In the genomic region with DNA sequence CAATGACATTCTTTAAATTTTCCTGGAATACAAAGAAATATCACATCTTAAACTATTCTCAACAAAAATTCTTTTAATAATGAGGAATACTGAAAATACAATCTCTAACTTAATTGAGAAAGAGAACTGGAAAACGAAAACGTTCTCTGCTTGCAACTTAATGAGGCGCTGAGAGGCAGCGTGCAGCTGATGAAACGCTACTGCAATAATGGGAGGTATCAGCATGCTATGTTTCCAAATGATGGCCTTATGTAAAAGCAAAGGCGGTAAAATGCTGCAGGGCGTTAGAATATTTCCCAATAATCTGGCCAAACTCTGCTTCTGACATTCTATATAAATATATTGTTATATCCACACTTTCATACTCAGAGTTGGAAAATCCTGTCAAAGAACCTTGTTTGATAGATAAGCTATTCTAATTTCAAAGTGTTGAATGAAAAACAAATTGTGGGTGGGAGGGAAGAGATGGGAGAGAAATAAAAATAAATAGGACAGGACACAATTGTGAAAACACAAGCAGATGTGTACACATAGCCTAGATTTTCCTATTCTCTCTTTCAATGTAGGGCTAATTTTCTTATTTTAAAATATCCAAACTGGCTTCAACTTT, we compare ENCODE assay signal across 13 cellular contexts.
DNase-seq lines count a peak whose midpoint lies in the region; ATAC-seq and TF ChIP-seq lines count a peak whose summit lies in the region.
"Had no signal": no experiment of that assay in that cellular context is flagged by ENCODE, and none has a peak within 500 bp of the region (broad histone marks: within the 10 kb centered on the region; RNA-seq: fewer than 3 reads in every experiment).

No MANE protein-coding gene starts in this region.

- no peaks in the 10 kb centered on the region for H3K4me1 Mint-ChIP-seq in stimulated activated effector memory CD8-positive, alpha-beta T cell treated with anti-CD3 and anti-CD28 coated beads, Interleukin-12 subunit alpha, Interleukin-12 subunit beta, amount 100 ng/mL, for 72 hours
- H3K4me1 Mint-ChIP-seq in activated T-helper 2 cell treated with anti-CD3 and anti-CD28 coated beads, Interferon-gamma antibody, Interleukin-2, Interleukin-4, amounts not matched to agents 10 μg/mL and 5 μg/mL and 100 μg/mL, durations not matched to agents 14 hours and 24 hours and 36 hours (ENCODE audit: low read depth) = no peaks in the 10 kb centered on the region

- H3K9me3 ChIP-seq in BE2C (no peaks in the 10 kb centered on the region), SJSA1 (replicated peaks) (no peaks in the 10 kb centered on the region; the same call in 1 of the 2 replicates)
- H3K9me3 ChIP-seq: adrenal gland had no signal

- DNase-seq in BE2C = peak; percentile 29
- peak; percentile 44 for DNase-seq in NCI-H146 (lab: John Stamatoyannopoulos, UW)
- peak in 1 of 2 experiments; percentile 45 for DNase-seq in SJSA1 (ENCODE audit: low read depth in 1 of 2, low spot score in 2 of 2)
- peak; percentile 85 for DNase-seq in fibroblast of the aortic adventitia (ENCODE audit: low read depth)
- no peak for DNase-seq in stimulated activated effector memory CD8-positive, alpha-beta T cell treated with anti-CD3 and anti-CD28 coated beads, Interleukin-12 subunit alpha, Interleukin-12 subunit beta, amount 100 ng/mL, for 72 hours (ENCODE audit: low spot score in 2 of 2)
- no peak for DNase-seq in activated T-helper 2 cell treated with anti-CD3 and anti-CD28 coated beads, Interferon-gamma antibody, Interleukin-2, Interleukin-4, amounts not matched to agents 10 μg/mL and 5 μg/mL and 100 μg/mL, durations not matched to agents 14 hours and 24 hours and 36 hours (ENCODE audit: low spot score)
- DNase-seq: activated CD4-positive, CD25-positive, alpha-beta regulatory T cell; adrenal gland; CD4-positive, alpha-beta memory T cell; nephron progenitor cell had no signal

- H3K4me3 ChIP-seq in BE2C (ENCODE audit: low read depth, low read length) (peak overlapping the region; percentile 39), SJSA1 (no peak overlapping the region), fibroblast of the aortic adventitia (ENCODE audit: low read depth, low read length) (no peak overlapping the region)
- H3K4me3 ChIP-seq: adrenal gland, hepatocyte had no signal

- H3K27me3 ChIP-seq in BE2C (no peaks in the 10 kb centered on the region), SJSA1 (replicated peaks) (no peaks in the 10 kb centered on the region)
- H3K27me3 ChIP-seq: adrenal gland, hepatocyte had no signal

- H3K27ac Mint-ChIP-seq in stimulated activated effector memory CD8-positive, alpha-beta T cell treated with anti-CD3 and anti-CD28 coated beads, Interleukin-12 subunit alpha, Interleukin-12 subunit beta, amount 100 ng/mL, for 72 hours = no peak overlapping the region
- no peak overlapping the region for H3K27ac Mint-ChIP-seq in activated T-helper 2 cell treated with anti-CD3 and anti-CD28 coated beads, Interferon-gamma antibody, Interleukin-2, Interleukin-4, amounts not matched to agents 10 μg/mL and 5 μg/mL and 100 μg/mL, durations not matched to agents 14 hours and 24 hours and 36 hours
- H3K27ac Mint-ChIP-seq: CD4-positive, alpha-beta memory T cell; nephron progenitor cell had no signal

- H3K4me1 ChIP-seq in BE2C (peaks cover 29% of the 10 kb centered on the region), SJSA1 (replicated peaks) (peaks cover 26% of the 10 kb centered on the region)

- peaks cover 12% of the 10 kb centered on the region for H3K36me3 ChIP-seq in BE2C
- H3K36me3 ChIP-seq in SJSA1 = 0 out of 2 replicates have a peak, but pooled peaks cover 4% of the 10 kb centered on the region
- H3K36me3 ChIP-seq: adrenal gland had no signal

- TF ChIP-seq CTCF in BE2C (IDR thresholded peaks at IDR 0.05; ENCODE audit: low read depth, low read length) = no peak
- TF ChIP-seq CTCF in fibroblast of the aortic adventitia (IDR thresholded peaks at IDR 0.05; ENCODE audit: insufficient read depth, low read length) = no peak

- H3K27me3 Mint-ChIP-seq in activated T-helper 2 cell treated with anti-CD3 and anti-CD28 coated beads, Interferon-gamma antibody, Interleukin-2, Interleukin-4, amounts not matched to agents 10 μg/mL and 5 μg/mL and 100 μg/mL, durations not matched to agents 14 hours and 24 hours and 36 hours (ENCODE audit: low read depth) = no peaks in the 10 kb centered on the region
- H3K27me3 Mint-ChIP-seq: CD4-positive, alpha-beta memory T cell had no signal

- H3K4me3 Mint-ChIP-seq in stimulated activated effector memory CD8-positive, alpha-beta T cell treated with anti-CD3 and anti-CD28 coated beads, Interleukin-12 subunit alpha, Interleukin-12 subunit beta, amount 100 ng/mL, for 72 hours = no peak overlapping the region
- no peak overlapping the region for H3K4me3 Mint-ChIP-seq in activated T-helper 2 cell treated with anti-CD3 and anti-CD28 coated beads, Interferon-gamma antibody, Interleukin-2, Interleukin-4, amounts not matched to agents 10 μg/mL and 5 μg/mL and 100 μg/mL, durations not matched to agents 14 hours and 24 hours and 36 hours (ENCODE audit: low read depth)
- H3K4me3 Mint-ChIP-seq: CD4-positive, alpha-beta memory T cell; nephron progenitor cell had no signal

- intact Hi-C loops in activated T-helper 2 cell treated with anti-CD3 and anti-CD28 coated beads, Interferon-gamma antibody, Interleukin-2, Interleukin-4, amounts not matched to agents 10 μg/mL and 5 μg/mL and 100 μg/mL, durations not matched to agents 14 hours and 24 hours and 36 hours (cut with micrococcal nuclease) = no loop called here

- H3K9me3 Mint-ChIP-seq in stimulated activated effector memory CD8-positive, alpha-beta T cell treated with anti-CD3 and anti-CD28 coated beads, Interleukin-12 subunit alpha, Interleukin-12 subunit beta, amount 100 ng/mL, for 72 hours = no peaks in the 10 kb centered on the region
- no peaks in the 10 kb centered on the region for H3K9me3 Mint-ChIP-seq in activated T-helper 2 cell treated with anti-CD3 and anti-CD28 coated beads, Interferon-gamma antibody, Interleukin-2, Interleukin-4, amounts not matched to agents 10 μg/mL and 5 μg/mL and 100 μg/mL, durations not matched to agents 14 hours and 24 hours and 36 hours

- peak overlapping the region; percentile 52 for H3K27ac ChIP-seq in SJSA1
- H3K27ac ChIP-seq: adrenal gland, hepatocyte had no signal

- H3K36me3 Mint-ChIP-seq in stimulated activated effector memory CD8-positive, alpha-beta T cell treated with anti-CD3 and anti-CD28 coated beads, Interleukin-12 subunit alpha, Interleukin-12 subunit beta, amount 100 ng/mL, for 72 hours = no peaks in the 10 kb centered on the region
- no peaks in the 10 kb centered on the region for H3K36me3 Mint-ChIP-seq in activated T-helper 2 cell treated with anti-CD3 and anti-CD28 coated beads, Interferon-gamma antibody, Interleukin-2, Interleukin-4, amounts not matched to agents 10 μg/mL and 5 μg/mL and 100 μg/mL, durations not matched to agents 14 hours and 24 hours and 36 hours (ENCODE audit: low read depth)

- ATAC-seq in stimulated activated effector memory CD8-positive, alpha-beta T cell treated with anti-CD3 and anti-CD28 coated beads, Interleukin-12 subunit alpha, Interleukin-12 subunit beta, amount 100 ng/mL, for 72 hours = no peak
- no peak for ATAC-seq in GM19452 (IDR thresholded peaks at IDR 0.05; ENCODE audit: unreplicated experiment)
- ATAC-seq in HG03280 (IDR thresholded peaks at IDR 0.05; ENCODE audit: unreplicated experiment) = no peak

Comparison
In these comparisons a context has a peak if more than half of its experiments do, and no peak if none do; other contexts are left out.
1. DNase-seq: peak in BE2C (single experiment), NCI-H146 (single experiment) and fibroblast of the aortic adventitia (single experiment); none in stimulated activated effector memory CD8-positive, alpha-beta T cell treated with anti-CD3 and anti-CD28 coated beads, Interleukin-12 subunit alpha, Interleukin-12 subunit beta, amount 100 ng/mL, for 72 hours (0 of 2) and activated T-helper 2 cell treated with anti-CD3 and anti-CD28 coated beads, Interferon-gamma antibody, Interleukin-2, Interleukin-4, amounts not matched to agents 10 μg/mL and 5 μg/mL and 100 μg/mL, durations not matched to agents 14 hours and 24 hours and 36 hours (single experiment).